In the genomic region with DNA sequence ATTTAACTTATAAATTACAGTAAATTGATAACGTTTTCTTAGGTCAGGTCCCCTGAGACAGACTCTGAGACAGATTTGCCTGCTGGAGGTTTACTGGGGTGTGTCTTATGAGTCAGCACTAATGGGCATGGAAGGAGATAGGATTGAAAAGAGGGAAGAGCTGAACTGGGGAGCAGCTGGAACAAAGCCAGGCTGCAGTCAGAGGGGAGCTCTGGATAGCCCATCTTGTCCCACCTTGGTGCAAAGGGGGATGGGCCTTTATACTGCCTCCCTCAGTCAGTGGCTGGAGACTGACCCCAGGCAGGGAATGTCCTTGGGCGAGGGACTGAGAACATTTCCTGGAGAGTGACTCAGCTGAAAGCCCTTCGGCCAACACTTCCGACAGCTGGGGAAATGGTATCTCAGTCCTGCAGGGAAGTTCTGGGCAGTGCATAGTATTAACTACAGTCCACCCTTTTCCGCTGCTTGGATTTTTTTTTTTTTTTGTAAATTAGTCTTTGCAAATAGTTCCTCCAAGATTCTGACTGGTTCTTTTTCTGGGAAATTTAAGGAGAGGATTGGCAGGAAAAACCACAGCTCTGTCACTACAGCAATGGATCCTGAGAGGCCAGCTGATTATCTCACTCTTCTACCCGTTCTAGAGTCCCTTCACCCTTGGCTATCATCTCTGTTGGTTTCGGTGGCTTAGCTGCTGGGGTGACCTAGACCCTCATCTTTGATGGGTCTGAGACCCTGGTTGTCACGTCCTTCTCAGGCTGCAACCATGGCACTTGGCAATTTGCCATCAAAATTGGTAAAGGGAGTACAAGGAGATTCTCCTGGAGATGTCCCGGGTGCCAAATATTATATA, we compare ENCODE assay signal across 1 cellular context.
TF ChIP-seq lines count a peak whose summit lies in the region.

No MANE protein-coding gene starts in this region.

TF ChIP-seq in IMR-90, 13 proteins besides CTCF, POLR2A, EP300 and RAD21 (continued from another document):
- TF ChIP-seq USF2 (IDR thresholded peaks at IDR 0.05; ENCODE audit: low read depth, low read length) (no peak), MAZ (IDR thresholded peaks at IDR 0.05; ENCODE audit: borderline replicate concordance, low read depth, low read length) (0 out of 2 replicates have a peak, but pooled peaks have one; percentile 20), RFX5 (IDR thresholded peaks at IDR 0.05; ENCODE audit: low read depth, low read length) (no peak), SMC3 (IDR thresholded peaks at IDR 0.05; ENCODE audit: low read depth, low read length) (no peak), NFE2L2 (IDR thresholded peaks at IDR 0.05; ENCODE audit: low read depth, low read length) (peak; percentile 77)
TF ChIP-seq in IMR-90: peak in this region for 5.
